14 cellular contexts compared by ENCODE assay signal in the genomic region with DNA sequence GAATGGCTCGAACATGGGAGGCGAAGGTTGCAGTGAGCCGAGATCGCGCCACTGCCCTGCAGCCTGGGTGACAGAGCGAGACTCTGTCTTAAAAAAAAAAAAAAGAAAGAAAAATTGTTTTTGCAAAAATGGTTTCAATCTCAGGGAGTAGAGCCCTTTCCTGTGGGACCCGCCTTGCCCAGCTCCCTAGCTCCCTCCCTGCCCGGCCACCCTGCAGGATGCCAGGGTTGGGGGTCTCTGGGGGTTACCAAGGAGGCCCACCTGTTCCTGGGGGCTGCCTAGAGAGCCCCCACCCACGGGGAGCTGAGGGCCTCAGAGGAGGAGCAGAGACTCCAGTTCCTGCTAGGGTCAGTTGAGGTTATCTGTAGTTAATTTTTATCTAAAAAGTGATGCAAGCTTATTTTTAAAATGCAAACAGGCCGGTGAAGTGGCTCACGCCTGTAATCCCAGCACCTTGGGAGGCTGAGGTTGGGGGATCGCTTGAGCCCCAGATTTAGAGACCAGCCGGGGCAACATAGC. TPM values are rescaled to one million over a fixed set of nuclear protein-coding genes. Genes with fewer than 3 reads are reported as not detected.
DNase-seq lines count a peak whose midpoint lies in the region; ATAC-seq, FAIRE-seq and TF ChIP-seq lines count a peak whose summit lies in the region.
"Had no signal": no experiment of that assay in that cellular context is flagged by ENCODE, and none has a peak within 500 bp of the region (broad histone marks: within the 10 kb centered on the region; RNA-seq: fewer than 3 reads in every experiment).

No MANE protein-coding gene starts in this region.

- 37% methylated on average over 13 of the region's 13 CpGs for WGBS in GM12878 (ENCODE audit: insufficient coverage, insufficient replicate concordance, low lambda C conversion rate, missing lambda C conversion rate)
- WGBS in sigmoid colon, 2 donors, result 36 to 60% methylated on average over 13 of the region's 13 CpGs
- 82% methylated on average over 13 of the region's 13 CpGs for WGBS in esophagus muscularis mucosa

- no peaks in the 10 kb centered on the region for H3K79me2 ChIP-seq in GM12878 (ENCODE audit: control insufficient read depth, insufficient read depth, low read length)

- no peak overlapping the region for H3K9ac ChIP-seq in GM12878 (ENCODE audit: control insufficient read depth, insufficient read depth, low read length)
- H3K9ac ChIP-seq: SK-N-SH had no signal

- in situ Hi-C loops in GM12878 (cut with MboI), result no loop called here

- H3K27ac ChIP-seq in GM12878 (ENCODE audit: control insufficient read depth, insufficient read depth) (no peak overlapping the region), sigmoid colon (no peak overlapping the region), esophagus muscularis mucosa (replicated peaks in 1 of 4) (no peak overlapping the region)
- H3K27ac ChIP-seq: right atrium auricular region, tibial artery had no signal

- no peaks in the 10 kb centered on the region for H3K9me3 ChIP-seq in GM12878 (replicated peaks; ENCODE audit: control insufficient read depth, insufficient read depth, low read length)
- H3K9me3 ChIP-seq in sigmoid colon, result no peaks in the 10 kb centered on the region
- no peaks in the 10 kb centered on the region for H3K9me3 ChIP-seq in esophagus muscularis mucosa
- H3K9me3 ChIP-seq: right atrium auricular region, SK-N-SH, tibial artery had no signal

- no peak for DNase-seq in GM12878 (ENCODE audit: low read depth, low spot score)
- DNase-seq in sigmoid colon, result peak; percentile 44
- no peak for DNase-seq in NCI-H1930 (lab: John Stamatoyannopoulos, UW)
- no peak for DNase-seq in stimulated activated naive CD4-positive, alpha-beta T cell (lab: John Stamatoyannopoulos, UW)
- DNase-seq in esophagus muscularis mucosa (ENCODE audit: extremely low spot score), result no peak
- DNase-seq: activated naive CD8-positive, alpha-beta T cell treated with anti-CD3 and anti-CD28 coated beads for 36 hours; DMS79 treated with DMSO at 0.1 percent for 48 hours; NCI-H69; SK-N-SH had no signal

- FAIRE-seq in GM12878 (lab: Jason Lieb, UNC), result no peak

- no peak for TF ChIP-seq CTCF in GM12878 (IDR thresholded peaks at IDR 0.05 in 2 of 3, conservative IDR thresholded peaks at IDR 0.05 in 1 of 3; ENCODE audit: control insufficient read depth in 2 of 3, extremely low read depth in 1 of 3, insufficient read depth in 1 of 3, low read depth in 3 of 3, low read length in 3 of 3)
- no peak for TF ChIP-seq CTCF in sigmoid colon (IDR thresholded peaks at IDR 0.05)
- TF ChIP-seq CTCF in esophagus muscularis mucosa (IDR thresholded peaks at IDR 0.05), result no peak

- no peaks in the 10 kb centered on the region for H4K20me1 ChIP-seq in GM12878 (ENCODE audit: control insufficient read depth, insufficient read depth)

- no peak overlapping the region for H2AFZ ChIP-seq in GM12878 (ENCODE audit: control insufficient read depth, low read depth, low read length)

- H3K4me1 ChIP-seq in GM12878 (ENCODE audit: control insufficient read depth, insufficient read depth, low read length), result no peaks in the 10 kb centered on the region
- no peaks in the 10 kb centered on the region for H3K4me1 ChIP-seq in sigmoid colon
- peaks cover 0 to 4% (median 0%) of the 10 kb centered on the region in 4 donors for H3K4me1 ChIP-seq in esophagus muscularis mucosa
- H3K4me1 ChIP-seq: tibial artery had no signal

- intact Hi-C loops in GM12878 (cut with micrococcal nuclease; ENCODE audit: unreplicated experiment), result no loop called here
- intact Hi-C loops in sigmoid colon (cut with DNase I), result no loop called here
- intact Hi-C loops in esophagus muscularis mucosa (cut with DNase I), result no loop called here

- POLR2A ChIA-PET in GM12878 (lab: Charles Lee), result no interaction called here

- H3K27me3 ChIP-seq in GM12878 (replicated peaks in 1 of 2; ENCODE audit: control insufficient read depth in 2 of 2, insufficient read depth in 2 of 2, low read length in 1 of 2), result no peaks in the 10 kb centered on the region
- no peaks in the 10 kb centered on the region for H3K27me3 ChIP-seq in sigmoid colon
- H3K27me3 ChIP-seq in esophagus muscularis mucosa, result peaks cover 0 to 10% (median 0%) of the 10 kb centered on the region in 4 donors
- H3K27me3 ChIP-seq: right atrium auricular region had no signal

- no peak for TF ChIP-seq EP300 in GM12878 (IDR thresholded peaks at IDR 0.05; ENCODE audit: borderline replicate concordance in 1 of 2, control insufficient read depth in 1 of 2, low read depth in 2 of 2, low read length in 2 of 2)
- TF ChIP-seq EP300 in sigmoid colon (IDR thresholded peaks at IDR 0.05), result no peak
- TF ChIP-seq EP300 in esophagus muscularis mucosa (IDR thresholded peaks at IDR 0.05), result no peak

- RAD21 ChIA-PET in GM12878 (lab: Charles Lee; ENCODE audit: unreplicated experiment), result no interaction called here

- H3K4me2 ChIP-seq in GM12878 (ENCODE audit: control insufficient read depth, insufficient read depth), result no peak overlapping the region
- H3K4me2 ChIP-seq: SK-N-SH had no signal

- no TSS peak for BruUV-seq in GM12878 (replicated peaks; lab: Mats Ljungman, UMichigan)

- no peak overlapping the region for H3K4me3 ChIP-seq in GM12878
- H3K4me3 ChIP-seq in sigmoid colon, result no peak overlapping the region
- no peak overlapping the region for H3K4me3 ChIP-seq in esophagus muscularis mucosa
- H3K4me3 ChIP-seq: right atrium auricular region, tibial artery had no signal

- TF ChIP-seq POLR2A in GM12878 (IDR thresholded peaks at IDR 0.05; ENCODE audit: low read depth, low read length) (no peak), sigmoid colon (IDR thresholded peaks at IDR 0.05) (no peak), esophagus muscularis mucosa (IDR thresholded peaks at IDR 0.05; ENCODE audit: low read depth) (no peak)

- CTCF ChIA-PET in GM12878 (lab: Yijun Ruan, JAX), result no interaction called here

- no peak for TF ChIP-seq RAD21 in GM12878 (IDR thresholded peaks at IDR 0.05; ENCODE audit: insufficient read depth, low read depth, low read length)

- SMC1A ChIA-PET in GM12878 (lab: Charles Lee; ENCODE audit: uncharacterized antibody, unreplicated experiment), result no interaction called here

- H3K36me3 ChIP-seq in GM12878 (ENCODE audit: control insufficient read depth in 2 of 2, insufficient read depth in 2 of 2, low read length in 1 of 2) (no peaks in the 10 kb centered on the region), sigmoid colon (no peaks in the 10 kb centered on the region), esophagus muscularis mucosa (no peaks in the 10 kb centered on the region)
- H3K36me3 ChIP-seq: right atrium auricular region, tibial artery had no signal

- ATAC-seq in GM19463 (IDR thresholded peaks at IDR 0.05; ENCODE audit: unreplicated experiment) (peak; percentile 86), HG02981 (IDR thresholded peaks at IDR 0.05; ENCODE audit: unreplicated experiment) (peak; percentile 86), GM12878 (peak; percentile 76), GM18520 (IDR thresholded peaks at IDR 0.05; ENCODE audit: unreplicated experiment) (no peak)

RNA-seq across cellular contexts. Expression of a gene that starts 18.7 kb away (rescaled TPM):
- 66.9 and 72.5 TPM in 2 replicates for total RNA-seq in GM12878 (2013; cell fraction: nucleolus; rRNA removed)
- total RNA-seq in GM12878 (2014; rRNA removed), result 23.6 and 28.8 TPM in 2 replicates
- 12.2 and 14.8 TPM in 2 replicates for total RNA-seq in GM12878 (2014; rRNA removed; fragmentation: Illumina TruSeq; extraction: Trizol)
- 27.5 and 28.6 TPM in 2 replicates for total RNA-seq in GM12878 (2021)
- 16.7 TPM for polyA plus RNA-seq in GM12878 (2011; ENCODE audit: low read depth)
- polyA plus RNA-seq in GM12878 (2011; rRNA removed), result 24.7 and 49.7 TPM in 2 replicates
- 65.3 and 73.9 TPM in 2 replicates for polyA plus RNA-seq in GM12878 (2011; cell fraction: cytosol; rRNA removed)
- polyA plus RNA-seq in GM12878 (2011; cell fraction: nucleus; rRNA removed), result 128 and 175 TPM in 2 replicates
- polyA plus RNA-seq in GM12878 (2012), result 28.7 and 35.2 TPM in 2 replicates
- polyA plus RNA-seq in GM12878 (2014; fragmentation: Illumina TruSeq; extraction: Trizol), result 12.5 and 21.2 TPM in 2 replicates
- 1 to 10 TPM; 2.4 to 3.4 TPM for polyA plus RNA-seq in GM12878 (2014; fragmentation: Nextera tagmentation; extraction: Ambion mirVana)
- 49.7 and 49.8 TPM in 2 replicates for polyA plus RNA-seq in GM12878 (2014; rRNA removed)
- 10 to 100 TPM; 11.2 to 11.6 TPM for polyA plus RNA-seq in GM12878 (2016; fragmentation: Nextera tagmentation; extraction: Ambion mirVana)
- 46.4 and 79.6 TPM in 2 replicates for polyA minus RNA-seq in GM12878 (2011; rRNA and poly(A)+ RNA removed)
- 37.4 and 40.9 TPM in 2 replicates for polyA minus RNA-seq in GM12878 (2011; cell fraction: cytosol; rRNA and poly(A)+ RNA removed)
- 21.3 and 30.1 TPM in 2 replicates for polyA minus RNA-seq in GM12878 (2011; cell fraction: nucleus; rRNA and poly(A)+ RNA removed)
- total RNA-seq in sigmoid colon, result 1 to 10 TPM; 2.5 to 6.8 (median 3.6) TPM
- polyA plus RNA-seq in sigmoid colon, result 10 to 100 TPM in 1 of 3 donors, 1 to 10 TPM in 2; 5.1 to 29.8 (median 9.6) TPM
- total RNA-seq in esophagus muscularis mucosa, result 1 to 10 TPM; 2.1 to 8.9 (median 2.4) TPM

RNA-seq across cellular contexts. Expression of a gene that starts 56.1 kb away (rescaled TPM):
- total RNA-seq in GM12878 (2013; cell fraction: nucleolus; rRNA removed), result 16.9 and 20.4 TPM in 2 replicates
- total RNA-seq in GM12878 (2014; rRNA removed) (42.7 and 49.1 TPM in 2 replicates), GM12878 (2014; rRNA removed; fragmentation: Illumina TruSeq; extraction: Trizol) (11.6 and 14.7 TPM in 2 replicates), GM12878 (2021) (65.9 and 71.0 TPM in 2 replicates), sigmoid colon (10 to 100 TPM; 22.4 to 40.3 (median 30.9) TPM), esophagus muscularis mucosa (10 to 100 TPM; 31.6 to 61.4 (median 55.5) TPM)
- 15.0 TPM for polyA plus RNA-seq in GM12878 (2011; ENCODE audit: low read depth)
- polyA plus RNA-seq in GM12878 (2011; rRNA removed) (10.6 and 27.5 TPM in 2 replicates), GM12878 (2014; fragmentation: Illumina TruSeq; extraction: Trizol) (4.8 and 8.6 TPM in 2 replicates), GM12878 (2014; fragmentation: Nextera tagmentation; extraction: Ambion mirVana) (1 to 10 TPM in 1 of 2 experiments, under 1 TPM in 1; 0.31 to 1.9 TPM), GM12878 (2014; rRNA removed) (48.2 and 55.5 TPM in 2 replicates), GM12878 (2016; fragmentation: Nextera tagmentation; extraction: Ambion mirVana) (10 to 100 TPM in 1 of 2 experiments, 1 to 10 TPM in 1; 8.5 to 46.1 TPM), sigmoid colon (10 to 100 TPM; 36.0 to 65.8 (median 36.5) TPM)
- 37.2 and 59.1 TPM in 2 replicates for polyA plus RNA-seq in GM12878 (2011; cell fraction: cytosol; rRNA removed)
- polyA plus RNA-seq in GM12878 (2011; cell fraction: nucleus; rRNA removed), result 60.0 and 78.8 TPM in 2 replicates
- polyA plus RNA-seq in GM12878 (2012), result 40.8 and 42.6 TPM in 2 replicates
- polyA minus RNA-seq in GM12878 (2011; rRNA and poly(A)+ RNA removed), result 20.8 and 31.1 TPM in 2 replicates
- polyA minus RNA-seq in GM12878 (2011; cell fraction: cytosol; rRNA and poly(A)+ RNA removed), result 14.2 and 16.7 TPM in 2 replicates
- polyA minus RNA-seq in GM12878 (2011; cell fraction: nucleus; rRNA and poly(A)+ RNA removed), result 8.3 and 17.0 TPM in 2 replicates
